11 cellular contexts compared by ENCODE assay signal in the genomic region with DNA sequence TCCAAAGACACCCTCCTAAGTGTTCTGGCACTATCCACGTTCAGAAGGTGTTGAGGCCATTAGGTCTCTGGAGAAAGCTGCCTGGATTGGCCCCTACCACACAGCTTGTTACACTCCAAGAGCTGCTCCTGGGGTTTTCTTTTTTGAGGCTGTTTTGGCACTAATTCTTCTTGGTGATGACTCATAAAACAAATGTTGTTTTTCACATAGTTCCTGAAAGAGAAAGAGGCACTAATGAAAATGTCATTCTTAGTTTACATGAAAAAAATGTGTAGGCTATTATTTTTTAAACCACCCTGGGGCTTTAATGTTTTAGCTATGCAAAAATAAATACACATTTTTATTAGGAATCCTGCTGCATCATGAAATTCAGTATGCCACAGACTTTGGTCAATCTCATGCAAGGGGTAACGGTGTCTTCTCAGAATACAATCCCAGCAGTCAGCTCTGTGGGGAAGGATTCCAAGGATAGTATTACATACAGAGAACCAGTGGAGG. TPM values are rescaled to one million over a fixed set of nuclear protein-coding genes. Genes with fewer than 3 reads are reported as not detected.
DNase-seq lines count a peak whose midpoint lies in the region; ATAC-seq and TF ChIP-seq lines count a peak whose summit lies in the region.
"Had no signal": no experiment of that assay in that cellular context is flagged by ENCODE, and none has a peak within 500 bp of the region (broad histone marks: within the 10 kb centered on the region; RNA-seq: fewer than 3 reads in every experiment).

No MANE protein-coding gene starts in this region.

- no peak overlapping the region for H3K27ac ChIP-seq in spleen
- H3K27ac ChIP-seq: epithelial cell of prostate had no signal

- H3K4me3 ChIP-seq in spleen, result no peak overlapping the region

- TF ChIP-seq POLR2A in spleen (IDR thresholded peaks at IDR 0.05), result no peak

- H3K4me1 ChIP-seq in spleen, result no peaks in the 10 kb centered on the region

- peaks cover 0 to 52% (median 13%) of the 10 kb centered on the region in 6 donors for H3K36me3 ChIP-seq in spleen

- peaks cover 7% of the 10 kb centered on the region for H3K4me1 Mint-ChIP-seq in activated T-cell treated with anti-CD3 and anti-CD28 coated beads, Interleukin-2, amount 50 U/mL, for 24 hours (ENCODE audit: low read depth)
- H3K4me1 Mint-ChIP-seq: mesothelial cell of epicardium had no signal

- DNase-seq in DMS53 treated with DMSO at 0.1 percent for 48 hours (lab: John Stamatoyannopoulos, UW; ENCODE audit: unreplicated experiment) (peak; percentile 44), LHCN-M2 (ENCODE audit: low read depth) (peak; percentile 80), dedifferentiated amniotic fluid mesenchymal stem cell (ENCODE audit: extremely low spot score) (peak; percentile 83), omental fat pad (ENCODE audit: low spot score) (no peak), spleen (no peak)
- no peak for DNase-seq in activated T-cell treated with anti-CD3 and anti-CD28 coated beads, Interleukin-2, amount 50 U/mL, for 24 hours
- DNase-seq in stimulated activated CD4-positive, alpha-beta T cell treated with anti-CD3 and anti-CD28 coated beads, Interleukin-12 subunit alpha, Interleukin-12 subunit beta, amount 100 ng/mL, for 4 hours, result no peak

- H3K9me3 ChIP-seq in spleen, result no peaks in the 10 kb centered on the region

- no peak overlapping the region for H3K4me3 Mint-ChIP-seq in activated T-cell treated with anti-CD3 and anti-CD28 coated beads, Interleukin-2, amount 50 U/mL, for 24 hours
- H3K4me3 Mint-ChIP-seq: activated T-helper 1 cell treated with anti-CD3 and anti-CD28 coated beads, Interleukin-12 subunit alpha, Interleukin-12 subunit beta, Interleukin-2, Interleukin-4 antibody, amounts not matched to agents 30 ng/mL and 10 ng/mL and 1 ng/mL, durations not matched to agents 14 hours and 24 hours and 36 hours; mesothelial cell of epicardium had no signal

- intact Hi-C loops in spleen (cut with DNase I; ENCODE audit: low total_unique reads), result no loop called here

- no peaks in the 10 kb centered on the region for H3K9me3 Mint-ChIP-seq in activated T-cell treated with anti-CD3 and anti-CD28 coated beads, Interleukin-2, amount 50 U/mL, for 24 hours
- H3K9me3 Mint-ChIP-seq: activated T-helper 1 cell treated with anti-CD3 and anti-CD28 coated beads, Interleukin-12 subunit alpha, Interleukin-12 subunit beta, Interleukin-2, Interleukin-4 antibody, amounts not matched to agents 30 ng/mL and 10 ng/mL and 1 ng/mL, durations not matched to agents 14 hours and 24 hours and 36 hours; mesothelial cell of epicardium had no signal

- no peaks in the 10 kb centered on the region for H3K27me3 Mint-ChIP-seq in activated T-cell treated with anti-CD3 and anti-CD28 coated beads, Interleukin-2, amount 50 U/mL, for 24 hours

- TF ChIP-seq CTCF in omental fat pad (IDR thresholded peaks at IDR 0.05) (no peak), spleen (IDR thresholded peaks at IDR 0.05 in 8 of 11, conservative IDR thresholded peaks at IDR 0.05 in 3 of 11) (no peak)

- WGBS in spleen, 5 donors, result 80 to 97% (median 92%) methylated on average over 2 of the region's 2 CpGs

- peaks cover 34% of the 10 kb centered on the region for H3K36me3 Mint-ChIP-seq in activated T-cell treated with anti-CD3 and anti-CD28 coated beads, Interleukin-2, amount 50 U/mL, for 24 hours (ENCODE audit: low read depth)

- ATAC-seq in omental fat pad (ENCODE audit: low FRiP score), result peak; percentile 52
- ATAC-seq in GM21737 (IDR thresholded peaks at IDR 0.05; ENCODE audit: unreplicated experiment), result no peak

- no peak overlapping the region for H3K27ac Mint-ChIP-seq in activated T-cell treated with anti-CD3 and anti-CD28 coated beads, Interleukin-2, amount 50 U/mL, for 24 hours
- H3K27ac Mint-ChIP-seq: activated T-helper 1 cell treated with anti-CD3 and anti-CD28 coated beads, Interleukin-12 subunit alpha, Interleukin-12 subunit beta, Interleukin-2, Interleukin-4 antibody, amounts not matched to agents 30 ng/mL and 10 ng/mL and 1 ng/mL, durations not matched to agents 14 hours and 24 hours and 36 hours; mesothelial cell of epicardium had no signal

- H3K27me3 ChIP-seq in spleen (replicated peaks in 1 of 7), result no peaks in the 10 kb centered on the region

RNA-seq across cellular contexts. Expression of a gene that starts 38.1 kb away (rescaled TPM):
- 28.2 and 39.8 TPM in 2 replicates for total RNA-seq in LHCN-M2 (2014; rRNA removed)
- polyA plus RNA-seq in LHCN-M2 (2012), result 17.3 TPM
- total RNA-seq in omental fat pad, result 10 to 100 TPM; 10.1 to 18.6 (median 12.3) TPM
- total RNA-seq in spleen, result 10 to 100 TPM; 17.0 to 31.0 (median 25.9) TPM
- polyA plus RNA-seq in spleen, result 10 to 100 TPM; 29.9 to 33.3 (median 30.3) TPM

Comparison
In these comparisons a context has a peak if more than half of its experiments do, and no peak if none do; other contexts are left out.
1. DNase-seq: peak in DMS53 treated with DMSO at 0.1 percent for 48 hours (single experiment), LHCN-M2 (single experiment) and dedifferentiated amniotic fluid mesenchymal stem cell (single experiment); none in omental fat pad (single experiment), spleen (single experiment), activated T-cell treated with anti-CD3 and anti-CD28 coated beads, Interleukin-2, amount 50 U/mL, for 24 hours (single experiment) and stimulated activated CD4-positive, alpha-beta T cell treated with anti-CD3 and anti-CD28 coated beads, Interleukin-12 subunit alpha, Interleukin-12 subunit beta, amount 100 ng/mL, for 4 hours (single experiment).